ENCODE assay signal across 8 cellular contexts in genomic region chr9:92634712-92635605, GRCh38. TPM values are rescaled to one million over a fixed set of nuclear protein-coding genes. Genes with fewer than 3 reads are reported as not detected.
DNase-seq lines count a peak whose midpoint lies in the region; ATAC-seq and TF ChIP-seq lines count a peak whose summit lies in the region.

No MANE protein-coding gene starts in this region.

- H3K4me3 ChIP-seq in DOHH2 (ENCODE audit: low read length) (no peak overlapping the region), Peyer's patch (no peak overlapping the region), fibroblast of the aortic adventitia (ENCODE audit: low read depth, low read length) (no peak overlapping the region), neural cell (ENCODE audit: low read length) (no peak overlapping the region), subcutaneous abdominal adipose tissue (ENCODE audit: low read depth in 1 of 5, low read length in 5 of 5) (peak overlapping the region in 3 of 5 donors; percentile 20 to 49 (median 35))

- peak; percentile 94 for TF ChIP-seq CTCF in DOHH2 (IDR thresholded peaks at IDR 0.05; ENCODE audit: low read depth, low read length, poor library complexity, severe bottlenecking)
- TF ChIP-seq CTCF in Peyer's patch (IDR thresholded peaks at IDR 0.05): peak; percentile 30 to 94 (median 85)
- TF ChIP-seq CTCF in fibroblast of the aortic adventitia (IDR thresholded peaks at IDR 0.05; ENCODE audit: insufficient read depth, low read length): peak; percentile 97
- peak; percentile 87 for TF ChIP-seq CTCF in neural cell (IDR thresholded peaks at IDR 0.05; ENCODE audit: poor library complexity, severe bottlenecking)

- no peaks in the 10 kb centered on the region for H3K79me2 ChIP-seq in DOHH2 (ENCODE audit: control insufficient read depth, low read length)
- no peaks in the 10 kb centered on the region for H3K79me2 ChIP-seq in neural cell (replicated peaks; ENCODE audit: insufficient read depth, low read length)

- H3K36me3 ChIP-seq in DOHH2 (ENCODE audit: control insufficient read depth, low read length) (peaks cover 54% of the 10 kb centered on the region), Peyer's patch (peaks cover 0 to 63% (median 4%) of the 10 kb centered on the region in 3 donors), neural cell (ENCODE audit: insufficient read depth, low read length) (no peaks in the 10 kb centered on the region), subcutaneous abdominal adipose tissue (ENCODE audit: control insufficient read depth in 5 of 5, insufficient read depth in 5 of 5, low read length in 5 of 5) (peaks cover 6 to 83% (median 64%) of the 10 kb centered on the region in 5 donors)

- DNase-seq in Peyer's patch: peak; percentile 48 to 87 (median 84)
- peak; percentile 20 for DNase-seq in activated T-helper 1 cell treated with Interleukin-2 at 50 U/mL for 16 hours (ENCODE audit: low read depth)
- peak; percentile 86 for DNase-seq in fibroblast of the aortic adventitia (ENCODE audit: low read depth)

- TF ChIP-seq EP300 in neural cell (conservative IDR thresholded peaks at IDR 0.05; ENCODE audit: poor library complexity, severe bottlenecking): no peak

- no peak overlapping the region for H3K4me2 ChIP-seq in DOHH2 (ENCODE audit: low read length)
- H3K4me2 ChIP-seq in neural cell (ENCODE audit: low read length): no peak overlapping the region

- H3K27ac ChIP-seq in DOHH2 (ENCODE audit: low read depth, low read length) (no peak overlapping the region), Peyer's patch (no peak overlapping the region), neural cell (ENCODE audit: low read length) (no peak overlapping the region), subcutaneous abdominal adipose tissue (ENCODE audit: low read depth, low read length) (no peak overlapping the region)

- TF ChIP-seq POLR2A in Peyer's patch (IDR thresholded peaks at IDR 0.05): no peak

- H3K9me2 ChIP-seq in DOHH2 (replicated peaks; ENCODE audit: control insufficient read depth, low read length): no peaks in the 10 kb centered on the region
- H3K9me2 ChIP-seq in neural cell (ENCODE audit: insufficient read depth, low read length): no peaks in the 10 kb centered on the region

- H3K9me3 ChIP-seq in DOHH2 (ENCODE audit: control insufficient read depth, insufficient read depth, low read length): no peaks in the 10 kb centered on the region
- no peaks in the 10 kb centered on the region for H3K9me3 ChIP-seq in Peyer's patch
- no peaks in the 10 kb centered on the region for H3K9me3 ChIP-seq in neural cell (ENCODE audit: low read length)
- H3K9me3 ChIP-seq in subcutaneous abdominal adipose tissue (ENCODE audit: control insufficient read depth in 5 of 5, low read length in 5 of 5): peaks cover 0 to 2% (median 0%) of the 10 kb centered on the region in 5 donors

- H2AFZ ChIP-seq in neural cell (ENCODE audit: low read depth, low read length): no peak overlapping the region

- TF ChIP-seq RAD21 in neural cell (conservative IDR thresholded peaks at IDR 0.05): peak; percentile 85

- ATAC-seq in HG03354 (IDR thresholded peaks at IDR 0.05; ENCODE audit: poor library complexity, severe bottlenecking, unreplicated experiment) (peak; percentile 71), GM18511 (IDR thresholded peaks at IDR 0.05; ENCODE audit: unreplicated experiment) (no peak)

- no peaks in the 10 kb centered on the region for H3K27me3 ChIP-seq in DOHH2 (ENCODE audit: control insufficient read depth, low read length)
- H3K27me3 ChIP-seq in Peyer's patch: no peaks in the 10 kb centered on the region
- H3K27me3 ChIP-seq in neural cell (ENCODE audit: insufficient read depth, low read depth, low read length): no peaks in the 10 kb centered on the region
- no peaks in the 10 kb centered on the region for H3K27me3 ChIP-seq in subcutaneous abdominal adipose tissue (ENCODE audit: control insufficient read depth in 5 of 5, insufficient read depth in 4 of 5, low read length in 5 of 5)

- no peak overlapping the region for H3K9ac ChIP-seq in neural cell (ENCODE audit: low read length)
- no peak overlapping the region for H3K9ac ChIP-seq in subcutaneous abdominal adipose tissue (ENCODE audit: low read length in 5 of 5)

- no peaks in the 10 kb centered on the region for H3K4me1 ChIP-seq in DOHH2 (ENCODE audit: control insufficient read depth, low read length)
- H3K4me1 ChIP-seq in Peyer's patch: no peaks in the 10 kb centered on the region
- H3K4me1 ChIP-seq in subcutaneous abdominal adipose tissue (ENCODE audit: control insufficient read depth in 5 of 5, insufficient read depth in 5 of 5, low read length in 5 of 5): peaks cover 0 to 9% (median 9%) of the 10 kb centered on the region in 5 donors

- H4K20me1 ChIP-seq in DOHH2 (ENCODE audit: control insufficient read depth, insufficient read depth, low read depth, low read length) (no peaks in the 10 kb centered on the region), neural cell (ENCODE audit: insufficient read depth) (no peaks in the 10 kb centered on the region)

- H3F3A ChIP-seq in DOHH2 (ENCODE audit: control insufficient read depth, insufficient read depth) (no peaks in the 10 kb centered on the region), neural cell (ENCODE audit: insufficient read depth, low read length, poor library complexity, severe bottlenecking) (no peaks in the 10 kb centered on the region)

TF ChIP-seq in neural cell, 6 proteins besides CTCF, POLR2A, EP300 and RAD21:
- TF ChIP-seq POLR2AphosphoS5 (IDR thresholded peaks at IDR 0.05): no peak
- peak; percentile 78 for TF ChIP-seq SMC3 (conservative IDR thresholded peaks at IDR 0.05; ENCODE audit: poor library complexity)

RNA-seq across cellular contexts. Expression of gene IPPK, which starts 35.0 kb away (rescaled TPM):
- total RNA-seq in Peyer's patch (10 to 100 TPM in 2 of 4 donors, 1 to 10 TPM in 2; 6.3 to 15.7 (median 10.1) TPM), fibroblast of the aortic adventitia (ENCODE audit: low replicate concordance) (9.6 and 33.0 TPM in 2 replicates)
- 34.3 and 36.0 TPM in 2 replicates for polyA plus RNA-seq in neural cell
- polyA minus RNA-seq in neural cell: 19.7 and 21.2 TPM in 2 replicates

Comparison
In these comparisons a context has a peak if more than half of its experiments do, and no peak if none do; other contexts are left out.
1. H3K4me3 ChIP-seq: peak in subcutaneous abdominal adipose tissue (3 of 5); none in DOHH2 (single experiment), Peyer's patch (0 of 4), fibroblast of the aortic adventitia (single experiment) and neural cell (single experiment).
2. DNase-seq: peak in every context shown above with its lines; median percentile 86 in fibroblast of the aortic adventitia; 84 in Peyer's patch; 20 in activated T-helper 1 cell treated with Interleukin-2 at 50 U/mL for 16 hours.
3. Peak in every context shown above with its lines, with median percentiles within 50 percentile points of each other: CTCF ChIP-seq.